Comparison of ENCODE assay signal across 8 cellular contexts in genomic region chr2:37762281-37762680, GRCh38.
A peak's percentile ranks its signal among the peaks of the same experiment; 100 is the strongest.
DNase-seq lines count a peak whose midpoint lies in the region; ATAC-seq and TF ChIP-seq lines count a peak whose summit lies in the region.
"Not testable (repeated sequence)": the region's sequence is repeated elsewhere in the genome, so short reads cannot be mapped to it uniquely, and the experiment has no call there.

No MANE protein-coding gene starts in this region.

- H3K4me3 ChIP-seq in BLaER1 treated with 17β-estradiol and CSF1 and Interleukin-3, amounts not matched to agents 10 nM and 100 nM = peak overlapping the region in 2 of 10 experiments; percentile 22 to 43; a peak in 3 of 20 replicates
- not testable (repeated sequence) for H3K4me3 ChIP-seq in HL-60 (replicated peaks; ENCODE audit: insufficient read depth, low read length); NB4 (ENCODE audit: low read depth, low read length); cardiac fibroblast (replicated peaks in 1 of 2; ENCODE audit: low read depth in 2 of 2, low read length in 2 of 2); fibroblast of pulmonary artery (replicated peaks; ENCODE audit: low read depth, low read length); naive thymus-derived CD4-positive, alpha-beta T cell (ENCODE audit: low read length)
- peak overlapping the region; percentile 25 for H3K4me3 ChIP-seq in upper lobe of right lung

- ATAC-seq in naive thymus-derived CD4-positive, alpha-beta T cell = peak; percentile 49
- peak; percentile 58 for ATAC-seq in upper lobe of right lung

- intact Hi-C loops in naive thymus-derived CD4-positive, alpha-beta T cell (cut with micrococcal nuclease); upper lobe of right lung (cut with DNase I): not testable (repeated sequence)

- TF ChIP-seq CTCF in HL-60 (IDR thresholded peaks at IDR 0.05; ENCODE audit: insufficient read depth, low read length); NB4 (IDR thresholded peaks at IDR 0.05; ENCODE audit: low read depth, low read length); cardiac fibroblast (IDR thresholded peaks at IDR 0.05; ENCODE audit: low read depth, low read length); fibroblast of pulmonary artery (IDR thresholded peaks at IDR 0.05; ENCODE audit: low read length, missing control alignments); upper lobe of right lung (IDR thresholded peaks at IDR 0.05): not testable (repeated sequence)

- not testable (repeated sequence) for H3K36me3 Mint-ChIP-seq in naive thymus-derived CD4-positive, alpha-beta T cell

- TF ChIP-seq POLR2A in NB4 (IDR thresholded peaks at IDR 0.05; ENCODE audit: extremely low read depth, insufficient read length) = not testable (repeated sequence)

- H3K4me1 Mint-ChIP-seq in naive thymus-derived CD4-positive, alpha-beta T cell = not testable (repeated sequence)

- H3K27me3 Mint-ChIP-seq in naive thymus-derived CD4-positive, alpha-beta T cell = peaks cover 0 to 13% (median 0%) of the 10 kb centered on the region in 5 donors

- CTCF ChIA-PET in naive thymus-derived CD4-positive, alpha-beta T cell (lab: Charles Lee) = interaction anchor here (0.5 kb wide), 1 partner anchor 10 kb away, joined by 4 read pairs; no protein-coding TSS in a partner anchor

- POLR2A ChIA-PET in naive thymus-derived CD4-positive, alpha-beta T cell (lab: Charles Lee) = not testable (repeated sequence)

- H3K4me1 ChIP-seq in BLaER1 treated with 17β-estradiol and CSF1 and Interleukin-3, amounts not matched to agents 10 nM and 100 nM = peaks cover 0 to 85% (median 43%) of the 10 kb centered on the region in 10 experiments; a peak in 14 of 20 replicates
- H3K4me1 ChIP-seq in naive thymus-derived CD4-positive, alpha-beta T cell (ENCODE audit: control insufficient read depth in 2 of 2, insufficient read depth in 2 of 2, low read length in 2 of 2) = not testable (repeated sequence)
- peaks cover 20% of the 10 kb centered on the region for H3K4me1 ChIP-seq in upper lobe of right lung

- peak overlapping the region in 10 of 11 experiments; percentile 3 to 83 (median 60); a peak in 16 of 22 replicates for H3K4me2 ChIP-seq in BLaER1 treated with 17β-estradiol and CSF1 and Interleukin-3, amounts not matched to agents 10 nM and 100 nM

- peaks cover 0 to 77% (median 9%) of the 10 kb centered on the region in 11 experiments; a peak in 13 of 22 replicates for H3K9me3 ChIP-seq in BLaER1 treated with 17β-estradiol and CSF1 and Interleukin-3, amounts not matched to agents 10 nM and 100 nM (replicated peaks in 1 of 11)
- not testable (repeated sequence) for H3K9me3 ChIP-seq in naive thymus-derived CD4-positive, alpha-beta T cell (ENCODE audit: control insufficient read depth in 2 of 3, low read length in 3 of 3); upper lobe of right lung

- H3K27ac Mint-ChIP-seq in naive thymus-derived CD4-positive, alpha-beta T cell = not testable (repeated sequence)

- H3K9me3 Mint-ChIP-seq in naive thymus-derived CD4-positive, alpha-beta T cell = not testable (repeated sequence)

- H3K9ac ChIP-seq in BLaER1 treated with 17β-estradiol and CSF1 and Interleukin-3, amounts not matched to agents 10 nM and 100 nM = peak overlapping the region in 8 of 11 experiments; percentile 25 to 77 (median 66); a peak in 13 of 22 replicates

- H3K4me3 Mint-ChIP-seq in naive thymus-derived CD4-positive, alpha-beta T cell = not testable (repeated sequence)

- peak overlapping the region; percentile 2 to 97 (median 84); a peak in 19 of 22 replicates for H3K27ac ChIP-seq in BLaER1 treated with 17β-estradiol and CSF1 and Interleukin-3, amounts not matched to agents 10 nM and 100 nM
- peak overlapping the region; percentile 65 for H3K27ac ChIP-seq in HL-60 (replicated peaks)
- H3K27ac ChIP-seq in naive thymus-derived CD4-positive, alpha-beta T cell (ENCODE audit: low read depth, low read length); upper lobe of right lung: not testable (repeated sequence)

- not testable (repeated sequence) for H3K36me3 ChIP-seq in BLaER1 treated with 17β-estradiol and CSF1 and Interleukin-3, amounts not matched to agents 10 nM and 100 nM; naive thymus-derived CD4-positive, alpha-beta T cell (ENCODE audit: control insufficient read depth in 2 of 3, insufficient read depth in 3 of 3, low read length in 3 of 3); upper lobe of right lung

- H3K27me3 ChIP-seq in BLaER1 treated with 17β-estradiol and CSF1 and Interleukin-3, amounts not matched to agents 10 nM and 100 nM; HL-60 (ENCODE audit: insufficient read depth, poor library complexity, severe bottlenecking); naive thymus-derived CD4-positive, alpha-beta T cell (ENCODE audit: control insufficient read depth in 2 of 2, insufficient read depth in 2 of 2, low read length in 2 of 2); upper lobe of right lung: not testable (repeated sequence)

- DNase-seq in HL-60 (ENCODE audit: low read depth in 1 of 2, low spot score in 1 of 2) (peak in 1 of 2 experiments; percentile 88), NB4 (ENCODE audit: low read depth) (peak; percentile 79), SIG-M5 (lab: John Stamatoyannopoulos, UW) (peak; percentile 85), cardiac fibroblast (ENCODE audit: low read depth in 2 of 2) (peak; percentile 47 to 61), fibroblast of pulmonary artery (ENCODE audit: low read depth) (peak; percentile 44)
- not testable (repeated sequence) for DNase-seq in naive thymus-derived CD4-positive, alpha-beta T cell; upper lobe of right lung

- not testable (repeated sequence) for H4K20me1 ChIP-seq in BLaER1 treated with 17β-estradiol and CSF1 and Interleukin-3, amounts not matched to agents 10 nM and 100 nM
